ENCODE assay signal across 8 cellular contexts in genomic region chr9:36486933-36487481, GRCh38.
DNase-seq lines count a peak whose midpoint lies in the region; ATAC-seq and TF ChIP-seq lines count a peak whose summit lies in the region.

No MANE protein-coding gene starts in this region.

- H3K36me3 ChIP-seq in esophagus (ENCODE audit: control insufficient read depth in 2 of 2, insufficient read depth in 2 of 2, low read length in 1 of 2), result no peaks in the 10 kb centered on the region
- no peaks in the 10 kb centered on the region for H3K36me3 ChIP-seq in testis (ENCODE audit: low read depth, missing control alignments)

- H3K4me1 Mint-ChIP-seq in activated CD8-positive, alpha-beta memory T cell treated with anti-CD3 and anti-CD28 coated beads, Interleukin-2, amount 10 ng/mL, durations not matched to agents 7 days and 5 days, result peaks cover 49% of the 10 kb centered on the region
- H3K4me1 Mint-ChIP-seq in natural killer cell, result peaks cover 34 to 53% of the 10 kb centered on the region in 2 donors

- no peaks in the 10 kb centered on the region for H3K4me1 ChIP-seq in esophagus (ENCODE audit: control insufficient read depth in 2 of 2, insufficient read depth in 2 of 2, low read length in 1 of 2)
- H3K4me1 ChIP-seq in testis, result peaks cover 18% of the 10 kb centered on the region

- H3K4me3 ChIP-seq in esophagus (ENCODE audit: low read depth in 1 of 2, low read length in 2 of 2), result peak overlapping the region; percentile 69 to 75
- H3K4me3 ChIP-seq in testis, result peak overlapping the region; percentile 89 to 94

- CTCF ChIA-PET in activated CD8-positive, alpha-beta memory T cell treated with anti-CD3 and anti-CD28 coated beads, Interleukin-2, amount 10 ng/mL, durations not matched to agents 7 days and 5 days (lab: Charles Lee), result interaction anchor here (1.0 to 5.0 kb wide), 5 partner anchors 16 to 79 kb away, joined by 3 to 26 read pairs (median 12); no protein-coding TSS in a partner anchor

- intact Hi-C loops in natural killer cell (cut with micrococcal nuclease), result loop anchor here (2.0 to 5.0 kb wide), 2 partner anchors 16 to 80 kb away; no protein-coding TSS in a partner anchor
- intact Hi-C loops in testis (cut with DNase I; ENCODE audit: low total_unique reads), result no loop called here

- peak overlapping the region; percentile 84 for H3K27ac Mint-ChIP-seq in activated CD8-positive, alpha-beta memory T cell treated with anti-CD3 and anti-CD28 coated beads, Interleukin-2, amount 10 ng/mL, durations not matched to agents 7 days and 5 days
- H3K27ac Mint-ChIP-seq in natural killer cell, result peak overlapping the region; percentile 79 to 84

- H3K27me3 Mint-ChIP-seq in activated CD8-positive, alpha-beta memory T cell treated with anti-CD3 and anti-CD28 coated beads, Interleukin-2, amount 10 ng/mL, durations not matched to agents 7 days and 5 days, result no peaks in the 10 kb centered on the region
- H3K27me3 Mint-ChIP-seq in natural killer cell (ENCODE audit: low read depth in 2 of 2), result no peaks in the 10 kb centered on the region

- H3K4me3 Mint-ChIP-seq in activated CD8-positive, alpha-beta memory T cell treated with anti-CD3 and anti-CD28 coated beads, Interleukin-2, amount 10 ng/mL, durations not matched to agents 7 days and 5 days, result peak overlapping the region; percentile 88
- H3K4me3 Mint-ChIP-seq in natural killer cell, result peak overlapping the region; percentile 90

- H3K9me3 Mint-ChIP-seq in activated CD8-positive, alpha-beta memory T cell treated with anti-CD3 and anti-CD28 coated beads, Interleukin-2, amount 10 ng/mL, durations not matched to agents 7 days and 5 days (ENCODE audit: low read depth), result no peaks in the 10 kb centered on the region
- no peaks in the 10 kb centered on the region for H3K9me3 Mint-ChIP-seq in natural killer cell

- WGBS in esophagus, 2 donors, result 0 to 1% methylated on average over 47 to 63 of the region's 63 CpGs
- WGBS in testis, 2 donors, result 0% methylated on average over 7 to 10 of the region's 63 CpGs

- peaks cover 3% of the 10 kb centered on the region for H3K36me3 Mint-ChIP-seq in activated CD8-positive, alpha-beta memory T cell treated with anti-CD3 and anti-CD28 coated beads, Interleukin-2, amount 10 ng/mL, durations not matched to agents 7 days and 5 days
- no peaks in the 10 kb centered on the region for H3K36me3 Mint-ChIP-seq in natural killer cell

- ATAC-seq in HG02571 (IDR thresholded peaks at IDR 0.05; ENCODE audit: unreplicated experiment) (peak; percentile 36), natural killer cell (peak; percentile 0 to 9 (median 9))
- peak; percentile 28 for ATAC-seq in activated CD8-positive, alpha-beta memory T cell treated with anti-CD3 and anti-CD28 coated beads, Interleukin-2, amount 10 ng/mL, durations not matched to agents 7 days and 5 days

- no peak for TF ChIP-seq CTCF in natural killer cell (IDR thresholded peaks at IDR 0.05)
- no peak for TF ChIP-seq CTCF in testis (IDR thresholded peaks at IDR 0.05)

- H3K9me3 ChIP-seq in esophagus (ENCODE audit: control insufficient read depth in 2 of 2, insufficient read depth in 1 of 2, low read depth in 1 of 2, low read length in 1 of 2) (no peaks in the 10 kb centered on the region), testis (no peaks in the 10 kb centered on the region)

- DNase-seq in NAMALWA (ENCODE audit: low spot score) (peak; percentile 87), natural killer cell (no peak), testis (peak; percentile 70), inferior parietal cortex (ENCODE audit: extremely low spot score) (no peak)
- DNase-seq in activated CD8-positive, alpha-beta memory T cell treated with anti-CD3 and anti-CD28 coated beads, Interleukin-2, amount 10 ng/mL, durations not matched to agents 7 days and 5 days, result peak; percentile 80

- H3K27me3 ChIP-seq in esophagus (ENCODE audit: control insufficient read depth in 1 of 2, insufficient read depth in 2 of 2, low read length in 2 of 2) (no peaks in the 10 kb centered on the region), testis (no peaks in the 10 kb centered on the region)

- TF ChIP-seq POLR2A in GM15510 (IDR thresholded peaks at IDR 0.05; ENCODE audit: borderline replicate concordance, extremely low read depth, insufficient read length), result peak; percentile 52
- TF ChIP-seq POLR2A in testis (IDR thresholded peaks at IDR 0.05), result no peak

- H3K27ac ChIP-seq in esophagus (ENCODE audit: low read depth in 2 of 2, low read length in 1 of 2) (peak overlapping the region; percentile 69 to 95), testis (peak overlapping the region; percentile 91 to 98)

Comparison
In these comparisons a context has a peak if more than half of its experiments do, and no peak if none do; other contexts are left out.
1. DNase-seq: peak in NAMALWA (single experiment), activated CD8-positive, alpha-beta memory T cell treated with anti-CD3 and anti-CD28 coated beads, Interleukin-2, amount 10 ng/mL, durations not matched to agents 7 days and 5 days (single experiment) and testis (single experiment); none in natural killer cell (single experiment) and inferior parietal cortex (single experiment).
2. Peak in every context shown above with its lines, with median percentiles within 50 percentile points of each other: ATAC-seq.